ENCODE assay signal across 11 cellular contexts in the genomic region with DNA sequence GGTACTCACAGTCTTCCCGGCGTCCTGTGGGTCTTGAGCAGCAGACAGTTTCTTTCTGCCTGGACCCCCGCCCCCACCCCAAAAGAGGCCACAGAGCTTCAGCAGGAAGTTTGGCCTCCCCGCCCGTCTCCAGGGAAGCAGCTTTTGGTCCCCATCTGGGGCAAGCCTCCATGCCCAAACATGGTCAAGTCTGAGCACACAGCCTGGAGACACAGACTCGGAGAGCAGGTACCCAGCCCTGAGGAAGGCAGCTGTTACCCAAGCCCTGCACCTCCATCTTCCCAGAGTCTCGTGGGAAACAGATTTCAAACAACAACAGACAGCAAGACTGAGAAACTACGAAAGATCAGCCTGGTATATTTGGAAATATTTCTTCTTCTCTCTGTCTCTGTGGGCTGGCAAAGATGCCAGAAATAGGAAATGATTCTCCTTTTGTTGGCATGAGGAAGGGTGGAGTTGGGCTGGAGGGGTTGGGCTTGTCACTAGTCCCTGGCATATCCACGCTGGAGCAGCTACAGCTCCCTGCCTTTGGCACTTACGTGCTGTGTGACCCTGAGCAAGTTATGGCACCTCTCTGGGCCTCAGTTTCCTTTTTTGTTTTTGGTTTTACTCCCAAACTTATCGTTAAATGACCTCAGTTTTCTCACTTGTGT. TPM values are rescaled to one million over a fixed set of nuclear protein-coding genes. Genes with fewer than 3 reads are reported as not detected.
DNase-seq lines count a peak whose midpoint lies in the region; ATAC-seq and TF ChIP-seq lines count a peak whose summit lies in the region.
"Had no signal": no experiment of that assay in that cellular context is flagged by ENCODE, and none has a peak within 500 bp of the region (broad histone marks: within the 10 kb centered on the region; RNA-seq: fewer than 3 reads in every experiment).

A gene with protein sequence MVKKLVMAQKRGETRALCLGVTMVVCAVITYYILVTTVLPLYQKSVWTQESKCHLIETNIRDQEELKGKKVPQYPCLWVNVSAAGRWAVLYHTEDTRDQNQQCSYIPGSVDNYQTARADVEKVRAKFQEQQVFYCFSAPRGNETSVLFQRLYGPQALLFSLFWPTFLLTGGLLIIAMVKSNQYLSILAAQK (minus strand): TSS at position 118 of the 653 bp plus-strand sequence. CDS start 3,920 bp downstream, outside the sequence.

- H3K4me3 Mint-ChIP-seq in CD14-positive monocyte, result peak within 1 kb of the TSS; percentile 91 to 97
- H3K4me3 Mint-ChIP-seq: activated CD4-positive, alpha-beta memory T cell treated with anti-CD3 and anti-CD28 coated beads for 36 hours had no signal

- no peak within 1 kb of the TSS for H3K14ac ChIP-seq in trophoblast cell (ENCODE audit: low read length)

- no peak within 1 kb of the TSS for H2BK120ac ChIP-seq in trophoblast cell (ENCODE audit: insufficient read depth, low read length, poor library complexity)

- TF ChIP-seq CTCF in CD14-positive monocyte (IDR thresholded peaks at IDR 0.05), result no peak
- no peak for TF ChIP-seq CTCF in heart left ventricle (IDR thresholded peaks at IDR 0.05)

- no peaks in the 10 kb centered on the region for H3K9me3 Mint-ChIP-seq in CD14-positive monocyte
- H3K9me3 Mint-ChIP-seq: activated CD4-positive, alpha-beta memory T cell treated with anti-CD3 and anti-CD28 coated beads for 36 hours had no signal

- no peak within 1 kb of the TSS for H4K8ac ChIP-seq in trophoblast cell (ENCODE audit: low read depth, low read length)

- peaks cover 61% of the 10 kb centered on the region for H3K4me1 Mint-ChIP-seq in CD14-positive monocyte

- H3K9me3 ChIP-seq in heart left ventricle, result no peaks in the 10 kb centered on the region
- peaks cover 2% of the 10 kb centered on the region for H3K9me3 ChIP-seq in trophoblast cell (ENCODE audit: insufficient read depth, low read depth, low read length)

- H2BK12ac ChIP-seq in trophoblast cell (ENCODE audit: low read length), result no peak within 1 kb of the TSS

- H3K36me3 ChIP-seq in heart left ventricle (no peaks in the 10 kb centered on the region), trophoblast cell (ENCODE audit: control insufficient read depth in 1 of 2, insufficient read depth in 2 of 2, low read length in 2 of 2) (no peaks in the 10 kb centered on the region)

- H3K79me2 ChIP-seq in trophoblast cell (ENCODE audit: control insufficient read depth, insufficient read depth, low read length, poor library complexity), result no peaks in the 10 kb centered on the region

- H2BK5ac ChIP-seq in trophoblast cell (ENCODE audit: low read depth, low read length, poor library complexity), result no peak within 1 kb of the TSS

- no peak within 1 kb of the TSS for H3K4ac ChIP-seq in trophoblast cell (ENCODE audit: low read depth, low read length)

- DNase-seq in CD14-positive monocyte (ENCODE audit: low spot score) (no peak), M059J (ENCODE audit: low read depth) (peak; percentile 12), heart left ventricle (peak in 2 of 5 donors; percentile 43 to 47), trophoblast cell (no peak), NCI-H146 treated with DMSO at 0.1 percent for 48 hours (lab: John Stamatoyannopoulos, UW; ENCODE audit: unreplicated experiment) (no peak), NCI-H1436 treated with DMSO at 0.1 percent for 48 hours (lab: John Stamatoyannopoulos, UW) (no peak)
- no peak for DNase-seq in activated CD4-positive, alpha-beta T cell treated with anti-CD3 and anti-CD28 coated beads for 1 hour
- DNase-seq: activated CD4-positive, alpha-beta memory T cell treated with anti-CD3 and anti-CD28 coated beads for 36 hours; NCI-H1694 treated with DMSO at 0.1 percent for 48 hours; stimulated activated CD4-positive, alpha-beta T cell treated with anti-CD3 and anti-CD28 coated beads, Interleukin-4, amount 100 ng/mL, for 24 hours had no signal

- no peak within 1 kb of the TSS for H3K9ac ChIP-seq in trophoblast cell (ENCODE audit: low read length)

- 32 to 47% (median 39%) methylated on average over 8 to 11 of the region's 11 CpGs for WGBS in heart left ventricle, 4 donors
- no CpG with 5 or more reads among the region's 11 CpGs for WGBS in trophoblast cell (ENCODE audit: extremely low coverage, insufficient coverage, insufficient read length)

- H3K27ac Mint-ChIP-seq in CD14-positive monocyte, result peak within 1 kb of the TSS; percentile 92 to 97 (median 93)
- H3K27ac Mint-ChIP-seq: activated CD4-positive, alpha-beta memory T cell treated with anti-CD3 and anti-CD28 coated beads for 36 hours had no signal

- ATAC-seq in heart left ventricle (peak; percentile 23 to 68 (median 65)), HG02970 (IDR thresholded peaks at IDR 0.05; ENCODE audit: low FRiP score, unreplicated experiment) (no peak)

- H3K4me1 ChIP-seq in heart left ventricle (peaks cover 0 to 39% (median 9%) of the 10 kb centered on the region in 12 donors), trophoblast cell (ENCODE audit: control insufficient read depth in 1 of 2, insufficient read depth in 2 of 2, low read length in 2 of 2) (peaks cover 2 to 5% of the 10 kb centered on the region in 2 experiments)

- peak within 1 kb of the TSS; percentile 55 for H4K12ac ChIP-seq in trophoblast cell (ENCODE audit: low read depth, low read length)

- no peak within 1 kb of the TSS for H3K4me2 ChIP-seq in trophoblast cell (ENCODE audit: low read length)

- intact Hi-C loops in CD14-positive monocyte (cut with micrococcal nuclease) (loop anchor here in 1 of 2 donors (5.0 kb wide), 1 partner anchor 37 kb away; no protein-coding TSS in a partner anchor), heart left ventricle (cut with DNase I) (no loop called here)

- no peak within 1 kb of the TSS for H2AK5ac ChIP-seq in trophoblast cell (ENCODE audit: low read length)

- H2AFZ ChIP-seq in trophoblast cell (ENCODE audit: insufficient read depth, low read length, poor library complexity), result no peak within 1 kb of the TSS

- H3K23ac ChIP-seq in trophoblast cell (ENCODE audit: low read length), result no peak within 1 kb of the TSS

- H3K18ac ChIP-seq in trophoblast cell (ENCODE audit: low read length), result no peak within 1 kb of the TSS

- peak within 1 kb of the TSS in 8 of 12 donors; percentile 9 to 88 (median 53) for H3K27ac ChIP-seq in heart left ventricle
- no peak within 1 kb of the TSS for H3K27ac ChIP-seq in trophoblast cell (ENCODE audit: low read depth, low read length)

- H3K27me3 ChIP-seq in heart left ventricle (no peaks in the 10 kb centered on the region), trophoblast cell (ENCODE audit: insufficient read depth, low read length) (no peaks in the 10 kb centered on the region)

- peaks cover 17 to 23% of the 10 kb centered on the region in 2 donors for H3K36me3 Mint-ChIP-seq in CD14-positive monocyte
- H3K36me3 Mint-ChIP-seq: activated CD4-positive, alpha-beta memory T cell treated with anti-CD3 and anti-CD28 coated beads for 36 hours had no signal

- peaks cover 0 to 1% (median 0%) of the 10 kb centered on the region in 3 donors for H3K27me3 Mint-ChIP-seq in CD14-positive monocyte (ENCODE audit: low read depth in 3 of 3)

- TF ChIP-seq POLR2A in heart left ventricle (IDR thresholded peaks at IDR 0.05), result no peak

- no peak within 1 kb of the TSS for H4K91ac ChIP-seq in trophoblast cell (ENCODE audit: low read depth, low read length)

- H3K4me3 ChIP-seq in heart left ventricle, result peak within 1 kb of the TSS in 10 of 12 donors; percentile 4 to 54 (median 36)
- no peak within 1 kb of the TSS for H3K4me3 ChIP-seq in trophoblast cell (ENCODE audit: low read depth, low read length)

- no peaks in the 10 kb centered on the region for H3K79me1 ChIP-seq in trophoblast cell (ENCODE audit: low read length)

RNA-seq across cellular contexts. Expression of the gene that starts here (rescaled TPM):
- polyA plus RNA-seq in CD14-positive monocyte, result 1 to 10 TPM in 1 of 2 donors, under 1 TPM in 1; 0.79 to 1.2 TPM
- total RNA-seq in M059J (2014; rRNA removed; shearing (Covaris generic)), result 0.12 and 0.15 TPM in 2 replicates
- 1 to 10 TPM in 5 of 9 donors, under 1 TPM in 4; 0.25 to 3.7 (median 1.0) TPM for total RNA-seq in heart left ventricle
- 1 to 10 TPM; 1.2 TPM for polyA plus RNA-seq in heart left ventricle
- polyA plus RNA-seq in trophoblast cell (2013), result 0.15 and 0.16 TPM in 2 replicates
- total RNA-seq: activated CD4-positive, alpha-beta memory T cell treated with anti-CD3 and anti-CD28 coated beads for 36 hours had no signal

Comparison
In these comparisons a context has a peak if more than half of its experiments do, and no peak if none do; other contexts are left out.
1. Peak in DNase-seq in M059J; RNA of the gene not detected or under 1 TPM.